23 cellular contexts compared by ENCODE assay signal in genomic region chrX:153588782-153589446, GRCh38. TPM values are rescaled to one million over a fixed set of nuclear protein-coding genes. Genes with fewer than 3 reads are reported as not detected.
DNase-seq lines count a peak whose midpoint lies in the region; ATAC-seq and TF ChIP-seq lines count a peak whose summit lies in the region.
"Had no signal": no experiment of that assay in that cellular context is flagged by ENCODE, and none has a peak within 500 bp of the region (broad histone marks: within the 10 kb centered on the region; RNA-seq: fewer than 3 reads in every experiment).

No MANE protein-coding gene starts in this region.

- no peaks in the 10 kb centered on the region for H3K27me3 ChIP-seq in osteoblast (ENCODE audit: insufficient read depth, low read length)
- no peaks in the 10 kb centered on the region for H3K27me3 ChIP-seq in aorta (ENCODE audit: control insufficient read depth in 1 of 2, insufficient read depth in 2 of 2, low read length in 1 of 2)
- H3K27me3 ChIP-seq: BE2C had no signal

- intact Hi-C loops in aorta (cut with DNase I), result no loop called here

- H3K27me3 Mint-ChIP-seq in stimulated activated naive CD8-positive, alpha-beta T cell treated with anti-CD3 and anti-CD28 coated beads, Interleukin-15, amount 100 ng/mL, for 72 hours, result no peaks in the 10 kb centered on the region
- H3K27me3 Mint-ChIP-seq: CD4-positive, alpha-beta T cell had no signal

- no peaks in the 10 kb centered on the region for H3K4me1 ChIP-seq in osteoblast (ENCODE audit: insufficient read depth, low read length)
- H3K4me1 ChIP-seq in aorta (ENCODE audit: control insufficient read depth in 1 of 2, insufficient read depth in 2 of 2, low read length in 2 of 2), result no peaks in the 10 kb centered on the region
- H3K4me1 ChIP-seq: A549, BE2C, HAP-1 had no signal

- no peak overlapping the region for H3K27ac Mint-ChIP-seq in stimulated activated naive CD8-positive, alpha-beta T cell treated with anti-CD3 and anti-CD28 coated beads, Interleukin-15, amount 100 ng/mL, for 72 hours
- H3K27ac Mint-ChIP-seq: CD14-positive monocyte; CD4-positive, alpha-beta T cell; CD8-positive, alpha-beta memory T cell; GM23338; HFFc6 had no signal

- WGBS in aorta, 2 donors, result 93 to 97% methylated on average over 28 to 29 of the region's 29 CpGs

- H3K27ac ChIP-seq in osteoblast (ENCODE audit: low read depth, low read length), result no peak overlapping the region
- H3K27ac ChIP-seq in aorta (ENCODE audit: low read depth in 1 of 2, low read length in 2 of 2), result no peak overlapping the region
- H3K27ac ChIP-seq: A549; BLaER1 treated with 17β-estradiol and CSF1 and Interleukin-3, amounts not matched to agents 10 nM and 100 nM had no signal

- no peak overlapping the region for H3K4me3 Mint-ChIP-seq in stimulated activated naive CD8-positive, alpha-beta T cell treated with anti-CD3 and anti-CD28 coated beads, Interleukin-15, amount 100 ng/mL, for 72 hours
- H3K4me3 Mint-ChIP-seq: CD14-positive monocyte; CD4-positive, alpha-beta T cell; CD8-positive, alpha-beta memory T cell; GM23338; HFFc6 had no signal

- H2AFZ ChIP-seq in osteoblast (ENCODE audit: low read length), result no peak overlapping the region
- H2AFZ ChIP-seq: GM23338 had no signal

- DNase-seq in stimulated activated naive CD8-positive, alpha-beta T cell treated with anti-CD3 and anti-CD28 coated beads, Interleukin-15, amount 100 ng/mL, for 72 hours, result no peak
- no peak for DNase-seq in stimulated activated naive CD8-positive, alpha-beta T cell treated with anti-CD3 and anti-CD28 coated beads, Interleukin-15, Interleukin-2, amounts not matched to agents 100 U/mL and 50 U/mL, for 24 hours
- DNase-seq in osteoblast (ENCODE audit: insufficient read length, low spot score, missing footprints) (peak; percentile 4), aorta (no peak), GOT3 (lab: John Stamatoyannopoulos, UW) (no peak)
- DNase-seq: 8988T; ACHN; AML-193; BE2C; CD4-positive, alpha-beta T cell; CD8-positive, alpha-beta memory T cell; DMS 273 treated with DMSO at 0.1 percent for 48 hours; DMS79; EL; GDM1; HFFc6 had no signal

- peaks cover 12% of the 10 kb centered on the region for H3K36me3 ChIP-seq in osteoblast (ENCODE audit: insufficient read depth, low read length)
- H3K36me3 ChIP-seq in aorta (ENCODE audit: control insufficient read depth in 1 of 2, insufficient read depth in 2 of 2, low read length in 1 of 2), result peaks cover 0 to 2% of the 10 kb centered on the region in 2 donors
- H3K36me3 ChIP-seq: BE2C had no signal

- TF ChIP-seq CTCF in osteoblast (IDR thresholded peaks at IDR 0.05; ENCODE audit: extremely low read depth, low read depth, low read length), result no peak

- peak; percentile 35 for ATAC-seq in stimulated activated naive CD8-positive, alpha-beta T cell treated with anti-CD3 and anti-CD28 coated beads, Interleukin-15, amount 100 ng/mL, for 72 hours
- no peak for ATAC-seq in stimulated activated naive CD8-positive, alpha-beta T cell treated with anti-CD3 and anti-CD28 coated beads, Interleukin-15, Interleukin-2, amounts not matched to agents 100 U/mL and 50 U/mL, for 24 hours
- ATAC-seq in aorta (ENCODE audit: low FRiP score), result peak; percentile 34
- ATAC-seq in GM18868 (IDR thresholded peaks at IDR 0.05; ENCODE audit: unreplicated experiment), result no peak
- ATAC-seq: A549, GM12878, GM23338 had no signal

- no peaks in the 10 kb centered on the region for H3K9me3 Mint-ChIP-seq in stimulated activated naive CD8-positive, alpha-beta T cell treated with anti-CD3 and anti-CD28 coated beads, Interleukin-15, amount 100 ng/mL, for 72 hours
- H3K9me3 Mint-ChIP-seq: CD4-positive, alpha-beta T cell; CD8-positive, alpha-beta memory T cell; GM23338; HFFc6 had no signal

- no peaks in the 10 kb centered on the region for H3K79me2 ChIP-seq in osteoblast (ENCODE audit: insufficient read depth, low read length)

- peaks cover 5% of the 10 kb centered on the region for H4K20me1 ChIP-seq in osteoblast (ENCODE audit: insufficient read depth, low read length)

- no peak overlapping the region for H3K4me2 ChIP-seq in osteoblast (ENCODE audit: insufficient read depth, low read length)
- H3K4me2 ChIP-seq: A549; BLaER1 treated with 17β-estradiol and CSF1 and Interleukin-3, amounts not matched to agents 10 nM and 100 nM; GM23338 had no signal

- no peak overlapping the region for H3K4me3 ChIP-seq in osteoblast (ENCODE audit: insufficient read depth, low read length)
- H3K4me3 ChIP-seq in aorta (ENCODE audit: low read length in 2 of 2), result no peak overlapping the region
- H3K4me3 ChIP-seq: A549; BLaER1 treated with 17β-estradiol and CSF1 and Interleukin-3, amounts not matched to agents 10 nM and 100 nM; GM12878; GM23338; HAP-1 had no signal

- peaks cover 2% of the 10 kb centered on the region for H3K4me1 Mint-ChIP-seq in stimulated activated naive CD8-positive, alpha-beta T cell treated with anti-CD3 and anti-CD28 coated beads, Interleukin-15, amount 100 ng/mL, for 72 hours
- H3K4me1 Mint-ChIP-seq: GM23338 had no signal

- H3K9me3 ChIP-seq in osteoblast (ENCODE audit: low read depth, low read length) (no peaks in the 10 kb centered on the region), aorta (ENCODE audit: control insufficient read depth, low read length) (no peaks in the 10 kb centered on the region)
- H3K9me3 ChIP-seq: A549, BE2C, HAP-1 had no signal

RNA-seq across cellular contexts. Expression of gene CCNQ, which starts 10.0 kb away (rescaled TPM):
- 29.3 and 33.0 TPM in 2 replicates for total RNA-seq in osteoblast
- 10 to 100 TPM; 13.5 to 13.6 TPM for total RNA-seq in aorta
- 10 to 100 TPM; 28.8 to 40.3 TPM for polyA plus RNA-seq in aorta

RNA-seq across cellular contexts. Expression of gene DUSP9, which starts 58.1 kb away (rescaled TPM):
- under 0.01 TPM in 2 replicates for total RNA-seq in osteoblast
- not detected for total RNA-seq in aorta
- not detected for polyA plus RNA-seq in aorta
- total RNA-seq: CD4-positive, alpha-beta T cell; HFFc6 had no signal
- polyA plus RNA-seq: CD14-positive monocyte, GM12878 had no signal

Comparison
In these comparisons a context has a peak if more than half of its experiments do, and no peak if none do; other contexts are left out.
1. ATAC-seq: peak in stimulated activated naive CD8-positive, alpha-beta T cell treated with anti-CD3 and anti-CD28 coated beads, Interleukin-15, amount 100 ng/mL, for 72 hours (single experiment) and aorta (single experiment); none in stimulated activated naive CD8-positive, alpha-beta T cell treated with anti-CD3 and anti-CD28 coated beads, Interleukin-15, Interleukin-2, amounts not matched to agents 100 U/mL and 50 U/mL, for 24 hours (single experiment) and GM18868 (single experiment).